Comparison of ENCODE assay signal across 9 cellular contexts in genomic region chr3:189710620-189711388, GRCh38.
DNase-seq lines count a peak whose midpoint lies in the region; FAIRE-seq and TF ChIP-seq lines count a peak whose summit lies in the region.
"Had no signal": no experiment of that assay in that cellular context is flagged by ENCODE, and none has a peak within 500 bp of the region (broad histone marks: within the 10 kb centered on the region; RNA-seq: fewer than 3 reads in every experiment).

No MANE protein-coding gene starts in this region.

- no peaks in the 10 kb centered on the region for H3K79me2 ChIP-seq in SK-N-SH (ENCODE audit: insufficient read depth)

- H3K9me2 ChIP-seq in SK-N-SH: no peaks in the 10 kb centered on the region

- no peaks in the 10 kb centered on the region for H3K36me3 Mint-ChIP-seq in activated CD4-positive, alpha-beta memory T cell treated with anti-CD3 and anti-CD28 coated beads for 36 hours

- H4K20me1 ChIP-seq in SK-N-SH (ENCODE audit: insufficient read depth): no peaks in the 10 kb centered on the region

- no peaks in the 10 kb centered on the region for H3K27me3 Mint-ChIP-seq in activated CD4-positive, alpha-beta memory T cell treated with anti-CD3 and anti-CD28 coated beads for 36 hours

- no peak for TF ChIP-seq RAD21 in SK-N-SH (IDR thresholded peaks at IDR 0.05; ENCODE audit: low read length)

- H3K4me3 Mint-ChIP-seq in activated CD4-positive, alpha-beta memory T cell treated with anti-CD3 and anti-CD28 coated beads for 36 hours: no peak overlapping the region

- H3K27me3 ChIP-seq in SK-N-SH (ENCODE audit: insufficient read depth): no peaks in the 10 kb centered on the region; the same call in 1 of the 2 replicates
- no peaks in the 10 kb centered on the region for H3K27me3 ChIP-seq in vagina
- H3K27me3 ChIP-seq: breast epithelium had no signal

- CTCF ChIA-PET in SK-N-SH (lab: Yijun Ruan, JAX): interaction anchor here (1.2 kb wide), 1 partner anchor 8 kb away, joined by 3 read pairs; no protein-coding TSS in a partner anchor
- CTCF ChIA-PET in activated CD4-positive, alpha-beta memory T cell treated with anti-CD3 and anti-CD28 coated beads for 36 hours (lab: Charles Lee): interaction anchor here (0.6 kb wide), 1 partner anchor 482 kb away, joined by 3 read pairs; no protein-coding TSS in a partner anchor

- DNase-seq in AG09319 (ENCODE audit: extremely low read depth, low read depth) (peak; percentile 86), H54 (ENCODE audit: insufficient read length, low spot score) (peak; percentile 61), SK-N-SH (no peak), iPS DF 4.7 (ENCODE audit: extremely low read depth, low spot score) (peak; percentile 14), vagina (ENCODE audit: extremely low spot score in 2 of 2) (no peak), substantia nigra (lab: John Stamatoyannopoulos, UW) (no peak), NCI-H1048 (lab: John Stamatoyannopoulos, UW) (no peak)
- no peak for DNase-seq in activated CD4-positive, alpha-beta memory T cell treated with anti-CD3 and anti-CD28 coated beads for 36 hours

- H3K4me3 ChIP-seq in SK-N-SH (ENCODE audit: low read depth in 2 of 2, low read length in 1 of 2) (no peak overlapping the region), vagina (no peak overlapping the region)
- H3K4me3 ChIP-seq: breast epithelium had no signal

- H3K9me3 Mint-ChIP-seq in activated CD4-positive, alpha-beta memory T cell treated with anti-CD3 and anti-CD28 coated beads for 36 hours: no peaks in the 10 kb centered on the region

- H3K4me2 ChIP-seq in SK-N-SH: no peak overlapping the region

- peaks cover 0 to 15% of the 10 kb centered on the region in 2 experiments; a peak in 1 of 4 replicates for H3K4me1 ChIP-seq in SK-N-SH (ENCODE audit: control insufficient read depth in 1 of 2, insufficient read depth in 2 of 2, low read depth in 1 of 2, low read length in 1 of 2)
- peaks cover 15% of the 10 kb centered on the region for H3K4me1 ChIP-seq in vagina
- H3K4me1 ChIP-seq: breast epithelium had no signal

- H3K27ac ChIP-seq in SK-N-SH (ENCODE audit: low read depth in 2 of 2, low read length in 1 of 2): no peak overlapping the region
- no peak overlapping the region for H3K27ac ChIP-seq in vagina
- no peak overlapping the region for H3K27ac ChIP-seq in substantia nigra (ENCODE audit: low read depth, low read length, poor library complexity, severe bottlenecking)

- no peak overlapping the region for H3K9ac ChIP-seq in SK-N-SH

- H3K36me3 ChIP-seq in SK-N-SH (replicated peaks in 1 of 2; ENCODE audit: control insufficient read depth in 1 of 2, insufficient read depth in 2 of 2, low read length in 1 of 2): no peaks in the 10 kb centered on the region
- no peaks in the 10 kb centered on the region for H3K36me3 ChIP-seq in vagina
- H3K36me3 ChIP-seq: breast epithelium had no signal

- peaks cover 8% of the 10 kb centered on the region for H3F3A ChIP-seq in SK-N-SH (replicated peaks; ENCODE audit: insufficient read depth)

- POLR2A ChIA-PET in SK-N-SH (lab: Yijun Ruan, JAX): no interaction called here
- POLR2A ChIA-PET in activated CD4-positive, alpha-beta memory T cell treated with anti-CD3 and anti-CD28 coated beads for 36 hours (lab: Charles Lee): no interaction called here

- H3K9me3 ChIP-seq in SK-N-SH (no peaks in the 10 kb centered on the region), vagina (no peaks in the 10 kb centered on the region)
- H3K9me3 ChIP-seq: breast epithelium had no signal

- FAIRE-seq in H54 (lab: Jason Lieb, UNC): peak; percentile 100

- intact Hi-C loops in vagina (cut with DNase I): no loop called here
- intact Hi-C loops in activated CD4-positive, alpha-beta memory T cell treated with anti-CD3 and anti-CD28 coated beads for 36 hours (cut with micrococcal nuclease): no loop called here

- no peak for TF ChIP-seq POLR2A in H54 (IDR thresholded peaks at IDR 0.05; ENCODE audit: low read depth, low read length)
- no peak for TF ChIP-seq POLR2A in vagina (IDR thresholded peaks at IDR 0.05)

- H3K27ac Mint-ChIP-seq in activated CD4-positive, alpha-beta memory T cell treated with anti-CD3 and anti-CD28 coated beads for 36 hours: no peak overlapping the region

- peak in 1 of 2 experiments; percentile 60; a peak in 2 of 4 replicates for TF ChIP-seq EP300 in SK-N-SH (IDR thresholded peaks at IDR 0.05; ENCODE audit: borderline replicate concordance in 1 of 2, low read depth in 1 of 2, low read length in 1 of 2)

- peaks cover 12% of the 10 kb centered on the region for H3K4me1 Mint-ChIP-seq in activated CD4-positive, alpha-beta memory T cell treated with anti-CD3 and anti-CD28 coated beads for 36 hours (ENCODE audit: low read depth)

- H2AFZ ChIP-seq in SK-N-SH (ENCODE audit: low read depth): no peak overlapping the region

- TF ChIP-seq CTCF in AG09319 (IDR thresholded peaks at IDR 0.05; ENCODE audit: low read depth, low read length) (no peak), SK-N-SH (IDR thresholded peaks at IDR 0.05) (no peak), vagina (IDR thresholded peaks at IDR 0.05) (no peak)

TF ChIP-seq in SK-N-SH, 30 proteins besides CTCF, POLR2A, EP300 and RAD21 (continues in another document):
- TF ChIP-seq CHD2 (IDR thresholded peaks at IDR 0.05; ENCODE audit: low read length, partially characterized antibody) (no peak), ZBTB33 (IDR thresholded peaks at IDR 0.05; ENCODE audit: borderline replicate concordance, low read depth) (no peak), NFIC (IDR thresholded peaks at IDR 0.05; ENCODE audit: borderline replicate concordance) (peak; percentile 77), SMC3 (IDR thresholded peaks at IDR 0.05; ENCODE audit: low read depth, low read length) (no peak), TCF12 (IDR thresholded peaks at IDR 0.05) (peak; percentile 88), PBX3 (IDR thresholded peaks at IDR 0.05) (peak; percentile 84), USF1 (IDR thresholded peaks at IDR 0.05; ENCODE audit: borderline replicate concordance, low read depth) (no peak), JUND (IDR thresholded peaks at IDR 0.05) (peak; percentile 49), NRF1 (IDR thresholded peaks at IDR 0.05; ENCODE audit: low read depth, low read length) (no peak), GABPA (IDR thresholded peaks at IDR 0.05; ENCODE audit: low read depth) (no peak), RFX5 (IDR thresholded peaks at IDR 0.05; ENCODE audit: low read length) (no peak), TAF1 (IDR thresholded peaks at IDR 0.05; ENCODE audit: borderline replicate concordance, low read depth, low read length) (no peak), EZH2phosphoT487 (IDR thresholded peaks at IDR 0.05; ENCODE audit: borderline replicate concordance, low read depth) (no peak), GATA2 (CRISPR knock-in tag; IDR thresholded peaks at IDR 0.05) (no peak), MEF2A (IDR thresholded peaks at IDR 0.05; ENCODE audit: borderline replicate concordance, low read depth) (no peak), IRF3 (IDR thresholded peaks at IDR 0.05; ENCODE audit: low read depth, low read length) (no peak), ELF1 (IDR thresholded peaks at IDR 0.05) (no peak), TEAD4 (IDR thresholded peaks at IDR 0.05; ENCODE audit: borderline replicate concordance, insufficient read depth) (peak; percentile 66; the same call in 1 of the 2 replicates)

Comparison
In these comparisons a context has a peak if more than half of its experiments do, and no peak if none do; other contexts are left out.
1. DNase-seq: peak in AG09319 (single experiment), H54 (single experiment) and iPS DF 4.7 (single experiment); none in SK-N-SH (single experiment), vagina (0 of 2), substantia nigra (0 of 49), NCI-H1048 (single experiment) and activated CD4-positive, alpha-beta memory T cell treated with anti-CD3 and anti-CD28 coated beads for 36 hours (single experiment).